21 cellular contexts compared by ENCODE assay signal in genomic region chr22:29257751-29258181, GRCh38. TPM values are rescaled to one million over a fixed set of nuclear protein-coding genes. Genes with fewer than 3 reads are reported as not detected.
"Had no signal": no experiment of that assay in that cellular context is flagged by ENCODE, and none has a peak within 500 bp of the region (broad histone marks: within the 10 kb centered on the region; RNA-seq: fewer than 3 reads in every experiment).

No MANE protein-coding gene starts in this region.

- ATAC-seq: mucosa of descending colon; naive thymus-derived CD4-positive, alpha-beta T cell; stimulated activated naive CD8-positive, alpha-beta T cell treated with anti-CD3 and anti-CD28 coated beads, Interleukin-15, amount 100 ng/mL, for 72 hours had no signal

- H3K4me1 ChIP-seq: esophagus muscularis mucosa, heart right ventricle, suprapubic skin, transverse colon, vagina had no signal

- FAIRE-seq: endothelial cell of umbilical vein had no signal

- H3K36me3 ChIP-seq: cardiac muscle cell, transverse colon, vagina had no signal

- H3K27me3 ChIP-seq: cardiac muscle cell, esophagus muscularis mucosa, heart right ventricle, suprapubic skin, transverse colon, vagina had no signal

- H3K9me3 ChIP-seq: esophagus muscularis mucosa, heart right ventricle, mucosa of descending colon, suprapubic skin, transverse colon, vagina had no signal

- DNase-seq: activated CD4-positive, alpha-beta T cell treated with anti-CD3 and anti-CD28 coated beads for 1 hour; activated CD8-positive, alpha-beta memory T cell treated with anti-CD3 and anti-CD28 coated beads for 24 hours; activated CD8-positive, alpha-beta memory T cell treated with anti-CD3 and anti-CD28 coated beads, Interleukin-2, amount 50 U/mL, for 48 hours; activated gamma-delta T cell treated with Interleukin-2 at 50 U/mL for 16 hours; effector CD8-positive, alpha-beta T cell; heart right ventricle; mesenchymal stem cell; mucosa of descending colon; naive thymus-derived CD4-positive, alpha-beta T cell; stimulated activated CD4-positive, alpha-beta T cell treated with anti-CD3 and anti-CD28 coated beads, Interleukin-2, amount 100 ng/mL, for 48 hours; stimulated activated naive CD8-positive, alpha-beta T cell treated with anti-CD3 and anti-CD28 coated beads, Interleukin-15, amount 100 ng/mL, for 72 hours; T-helper 2 cell; transverse colon had no signal

- H3K27ac ChIP-seq: cardiac muscle cell, esophagus muscularis mucosa, heart right ventricle, skin epidermis, suprapubic skin, transverse colon, vagina, VCaP had no signal

- H3K4me3 ChIP-seq: cardiac muscle cell, esophagus muscularis mucosa, heart right ventricle, mucosa of descending colon, skin epidermis, suprapubic skin, transverse colon, vagina had no signal

RNA-seq across cellular contexts. Expression of gene EMID1, which starts 52.1 kb away (rescaled TPM):
- total RNA-seq: chondrocyte had no signal
- polyA plus RNA-seq: naive thymus-derived CD4-positive, alpha-beta T cell had no signal

RNA-seq across cellular contexts. Expression of gene RASL10A, which starts 57.7 kb away (rescaled TPM):
- total RNA-seq: vagina had no signal
- polyA plus RNA-seq: naive thymus-derived CD4-positive, alpha-beta T cell had no signal
